34 cellular contexts compared by ENCODE assay signal in the genomic region with DNA sequence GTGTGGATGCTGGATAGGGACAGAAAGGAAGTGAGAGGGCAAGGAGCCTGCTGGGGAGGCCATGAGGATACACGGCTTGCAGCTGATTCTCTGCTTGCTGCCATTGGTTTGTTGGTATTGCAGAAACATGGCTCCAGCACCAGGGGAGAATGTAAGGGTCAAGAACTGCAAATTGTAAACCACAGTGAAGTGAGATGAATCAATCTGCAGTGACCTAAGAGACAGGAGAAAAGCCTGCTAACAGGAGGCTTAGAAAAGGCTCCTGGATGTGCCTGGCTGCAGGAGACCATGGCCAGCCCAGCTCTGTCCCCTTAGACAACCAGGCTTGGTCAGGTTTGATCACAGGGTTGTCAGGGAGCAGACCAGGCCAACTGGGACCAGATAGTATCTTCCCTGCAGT.
"Had no signal": no experiment of that assay in that cellular context is flagged by ENCODE, and none has a peak within 500 bp of the region (broad histone marks: within the 10 kb centered on the region; RNA-seq: fewer than 3 reads in every experiment).

No MANE protein-coding gene starts in this region.

- H3K27me3 ChIP-seq: brain microvascular endothelial cell, esophagus squamous epithelium, gastroesophageal sphincter had no signal

- H3K27ac Mint-ChIP-seq: activated B cell treated with CpG ODN at 0.5 μM for 24 hours; activated CD8-positive, alpha-beta T cell treated with anti-CD3 and anti-CD28 coated beads for 36 hours; activated naive CD8-positive, alpha-beta T cell; activated T-helper 17 cell treated with anti-CD3 and anti-CD28 coated beads, Interleukin-2, amount 50 U/mL, for 72 hours; effector memory CD8-positive, alpha-beta T cell; T-helper 17 cell; T-helper 2 cell treated with Interferon-gamma antibody and Interleukin-4, amounts not matched to agents 5 μg/mL and 100 μg/mL, for 36 hours had no signal

- H3K27me3 Mint-ChIP-seq: activated B cell treated with CpG ODN at 0.5 μM for 24 hours; activated CD8-positive, alpha-beta T cell treated with anti-CD3 and anti-CD28 coated beads for 36 hours; T-helper 17 cell had no signal

- H3K27ac ChIP-seq: brain microvascular endothelial cell, epithelial cell of prostate, esophagus squamous epithelium, gastroesophageal sphincter, WERI-Rb-1 had no signal

- H3K36me3 Mint-ChIP-seq: activated naive CD8-positive, alpha-beta T cell had no signal

- H3K4me3 Mint-ChIP-seq: activated B cell treated with CpG ODN at 0.5 μM for 24 hours; activated CD8-positive, alpha-beta T cell treated with anti-CD3 and anti-CD28 coated beads for 36 hours; activated naive CD8-positive, alpha-beta T cell; activated T-cell treated with anti-CD3 and anti-CD28 coated beads, Interleukin-2, amount 50 U/mL, for 4 hours; activated T-helper 17 cell treated with anti-CD3 and anti-CD28 coated beads, Interleukin-2, amount 50 U/mL, for 72 hours; effector memory CD8-positive, alpha-beta T cell; T-helper 17 cell; T-helper 2 cell treated with Interferon-gamma antibody and Interleukin-4, amounts not matched to agents 5 μg/mL and 100 μg/mL, for 36 hours had no signal

- H3K4me3 ChIP-seq: esophagus squamous epithelium, gastroesophageal sphincter had no signal

- H3K36me3 ChIP-seq: brain microvascular endothelial cell, esophagus squamous epithelium, gastroesophageal sphincter, WERI-Rb-1 had no signal

- H3K9me3 ChIP-seq: esophagus squamous epithelium, gastroesophageal sphincter had no signal

- H3K4me1 ChIP-seq: gastroesophageal sphincter had no signal

- H3K4me1 Mint-ChIP-seq: activated B cell treated with CpG ODN at 0.5 μM for 24 hours; activated T-helper 17 cell treated with anti-CD3 and anti-CD28 coated beads, Interleukin-2, amount 50 U/mL, for 72 hours; T-helper 17 cell had no signal

- H3K9me3 Mint-ChIP-seq: activated B cell treated with CpG ODN at 0.5 μM for 24 hours; activated CD8-positive, alpha-beta T cell treated with anti-CD3 and anti-CD28 coated beads for 36 hours; activated T-cell treated with anti-CD3 and anti-CD28 coated beads, Interleukin-2, amount 50 U/mL, for 4 hours; T-helper 2 cell treated with Interferon-gamma antibody and Interleukin-4, amounts not matched to agents 5 μg/mL and 100 μg/mL, for 36 hours had no signal

- FAIRE-seq: astrocyte, colon, endothelial cell of umbilical vein had no signal

- ATAC-seq: activated CD4-positive, CD25-positive, alpha-beta regulatory T cell treated with anti-CD3 and anti-CD28 coated beads, Interleukin-2, amount 50 U/mL, for 24 hours; activated CD8-positive, alpha-beta T cell treated with anti-CD3 and anti-CD28 coated beads for 36 hours; activated T-cell treated with anti-CD3 and anti-CD28 coated beads, Interleukin-2, amount 50 U/mL, for 4 hours; activated T-helper 17 cell treated with anti-CD3 and anti-CD28 coated beads, Interleukin-2, amount 50 U/mL, for 72 hours; effector memory CD8-positive, alpha-beta T cell; gastroesophageal sphincter; T-helper 17 cell had no signal

- DNase-seq: activated B cell treated with CpG ODN at 0.5 μM for 24 hours; activated CD4-positive, alpha-beta T cell treated with anti-CD3 and anti-CD28 coated beads for 48 hours; activated CD4-positive, alpha-beta T cell treated with anti-CD3 and anti-CD28 coated beads, Interleukin-2, amount 50 U/mL, for 1 hour; activated CD4-positive, alpha-beta T cell treated with anti-CD3 and anti-CD28 coated beads, Interleukin-2, amount 50 U/mL, for 48 hours; activated CD8-positive, alpha-beta memory T cell treated with anti-CD3 and anti-CD28 coated beads for 24 hours; activated CD8-positive, alpha-beta T cell treated with anti-CD3 and anti-CD28 coated beads for 36 hours; activated effector memory CD4-positive, alpha-beta T cell treated with Interleukin-2 at 50 U/mL for 16 hours; activated gamma-delta T cell treated with Interleukin-2 at 50 U/mL for 16 hours; activated naive CD4-positive, alpha-beta T cell treated with anti-CD3 and anti-CD28 coated beads, Interleukin-2, amount 50 U/mL, for 16 hours; activated naive CD4-positive, alpha-beta T cell treated with Interleukin-2 at 50 U/mL for 16 hours; activated T-cell treated with anti-CD3 and anti-CD28 coated beads, Interleukin-2, amount 50 U/mL, for 4 hours; amniotic stem cell; anterior cingulate cortex; brain microvascular endothelial cell; caudate nucleus; cortex of kidney; dermis blood vessel endothelial cell; effector CD4-positive, alpha-beta T cell; effector memory CD8-positive, alpha-beta T cell; esophagus squamous epithelium; foreskin melanocyte; T-helper 1 cell; T-helper 17 cell; T1000; WERI-Rb-1 had no signal
